In the genomic region with DNA sequence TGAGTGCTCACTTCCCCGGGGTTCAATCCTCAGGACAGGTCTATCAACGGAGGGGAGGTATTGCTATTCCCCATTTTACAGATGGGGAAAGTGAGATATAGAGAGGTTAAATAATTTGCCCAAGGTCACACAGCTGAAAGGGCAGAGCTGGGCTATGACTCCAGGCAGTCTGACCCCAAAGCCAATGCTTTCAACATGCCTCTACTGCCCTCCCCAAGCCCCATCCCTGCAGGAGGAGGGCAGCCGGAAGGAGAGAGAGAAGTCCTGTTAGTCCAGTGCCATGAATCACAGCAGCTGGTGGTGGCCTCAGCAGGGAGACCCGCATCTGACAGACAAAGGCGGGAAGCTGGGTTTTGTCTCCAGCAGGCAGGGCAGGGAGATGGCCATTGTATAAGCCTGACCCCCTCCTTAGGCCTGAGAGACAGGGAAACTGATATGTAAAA, we compare ENCODE assay signal across 1 cellular context.
A peak's percentile ranks its signal among the peaks of the same experiment; 100 is the strongest.
TF ChIP-seq lines count a peak whose summit lies in the region.

No MANE protein-coding gene starts in this region.

TF ChIP-seq in H1, 55 proteins besides CTCF, POLR2A, EP300 and RAD21:
- 0 out of 2 replicates have a peak, but pooled peaks have one; percentile 48 for TF ChIP-seq JUND (IDR thresholded peaks at IDR 0.05; ENCODE audit: low read length)
- no peak for TF ChIP-seq PHF8 (conservative IDR thresholded peaks at IDR 0.05; ENCODE audit: low read depth, low read length)
- TF ChIP-seq SP1 (IDR thresholded peaks at IDR 0.05; ENCODE audit: low read depth, low read length): no peak
- TF ChIP-seq CHD2 (IDR thresholded peaks at IDR 0.05; ENCODE audit: low read length): 0 out of 2 replicates have a peak, but pooled peaks have one; percentile 10
- TF ChIP-seq POLR2AphosphoS5 (IDR thresholded peaks at IDR 0.05; ENCODE audit: low read depth, low read length): peak; percentile 51; the same call in 1 of the 2 replicates
- TF ChIP-seq KDM5A (IDR thresholded peaks at IDR 0.05; ENCODE audit: low read length): no peak
- TF ChIP-seq E2F6 (IDR thresholded peaks at IDR 0.05): peak; percentile 74
- TF ChIP-seq EGR1 (IDR thresholded peaks at IDR 0.05; ENCODE audit: borderline replicate concordance, low read depth, low read length): no peak
- TF ChIP-seq SIN3A (conservative IDR thresholded peaks at IDR 0.05 in 1 of 2, IDR thresholded peaks at IDR 0.05 in 1 of 2; ENCODE audit: low read depth in 1 of 2, low read length in 2 of 2): 0 out of 4 replicates have a peak, but pooled peaks of 1 of the 2 experiments have one; percentile 41
- no peak for TF ChIP-seq SAP30 (IDR thresholded peaks at IDR 0.05; ENCODE audit: insufficient read depth, insufficient replicate concordance, low read length)
- TF ChIP-seq ASH2L (IDR thresholded peaks at IDR 0.05; ENCODE audit: low read length): peak; percentile 53
- peak; percentile 91; the same call in 1 of the 2 replicates for TF ChIP-seq KDM1A (IDR thresholded peaks at IDR 0.05; ENCODE audit: borderline replicate concordance, low read length)
- TF ChIP-seq GABPA (IDR thresholded peaks at IDR 0.05; ENCODE audit: borderline replicate concordance, insufficient read depth, low read length): no peak
- TF ChIP-seq, protein P1, sequence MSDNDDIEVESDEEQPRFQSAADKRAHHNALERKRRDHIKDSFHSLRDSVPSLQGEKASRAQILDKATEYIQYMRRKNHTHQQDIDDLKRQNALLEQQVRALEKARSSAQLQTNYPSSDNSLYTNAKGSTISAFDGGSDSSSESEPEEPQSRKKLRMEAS (IDR thresholded peaks at IDR 0.05): peak; percentile 58
- TF ChIP-seq HDAC2 (IDR thresholded peaks at IDR 0.05; ENCODE audit: borderline replicate concordance in 1 of 2, low read depth in 2 of 2, low read length in 2 of 2): peak; percentile 62 to 63; a peak in 1 of 4 replicates
- no peak; the same call in none of the 2 replicates for TF ChIP-seq ATF2 (IDR thresholded peaks at IDR 0.05; ENCODE audit: low read length)
- 0 out of 2 replicates have a peak, but pooled peaks have one; percentile 45 for TF ChIP-seq RBBP5 (IDR thresholded peaks at IDR 0.05; ENCODE audit: borderline replicate concordance, low read depth, low read length)
- no peak for TF ChIP-seq ZNF274 (IDR thresholded peaks at IDR 0.05; ENCODE audit: borderline replicate concordance, extremely low read depth, low read length)
- no peak for TF ChIP-seq TCF12 (IDR thresholded peaks at IDR 0.05; ENCODE audit: low read depth, low read length)
- TF ChIP-seq SRF (IDR thresholded peaks at IDR 0.05; ENCODE audit: low read depth, low read length): no peak
